Comparison of ENCODE assay signal across 20 cellular contexts in genomic region chr2:69531186-69531585, GRCh38.
"Had no signal": no experiment of that assay in that cellular context is flagged by ENCODE, and none has a peak within 500 bp of the region (broad histone marks: within the 10 kb centered on the region; RNA-seq: fewer than 3 reads in every experiment).

No MANE protein-coding gene starts in this region.

- H3K9me3 Mint-ChIP-seq: neural progenitor cell had no signal

- H3K4me1 ChIP-seq: suprapubic skin, vagina had no signal

- H3K27me3 ChIP-seq: esophagus muscularis mucosa, gastroesophageal sphincter, neural progenitor cell, ovary, right atrium auricular region, suprapubic skin, thyroid gland, upper lobe of left lung, vagina had no signal

- H3K4me3 Mint-ChIP-seq: immature natural killer cell, neural progenitor cell had no signal

- ATAC-seq: gastroesophageal sphincter; left colon; left ventricle myocardium superior; naive thymus-derived CD8-positive, alpha-beta T cell; stimulated activated naive CD8-positive, alpha-beta T cell treated with anti-CD3 and anti-CD28 coated beads, Interleukin-15, Interleukin-2, amounts not matched to agents 100 U/mL and 50 U/mL, for 24 hours had no signal

- H3K4me1 Mint-ChIP-seq: neural progenitor cell had no signal

- DNase-seq: effector memory CD4-positive, alpha-beta T cell; glutamatergic neuron; immature natural killer cell; left colon; left ventricle myocardium superior; naive thymus-derived CD8-positive, alpha-beta T cell; nucleus accumbens; ovary; small intestine; stimulated activated CD4-positive, alpha-beta T cell treated with anti-CD3 and anti-CD28 coated beads, Interleukin-2, amount 100 ng/mL, for 48 hours; stimulated activated naive CD8-positive, alpha-beta T cell treated with anti-CD3 and anti-CD28 coated beads, Interleukin-15, Interleukin-2, amounts not matched to agents 100 U/mL and 50 U/mL, for 24 hours; upper lobe of left lung had no signal

- H3K36me3 ChIP-seq: neural progenitor cell, ovary had no signal

- H3K4me3 ChIP-seq: esophagus muscularis mucosa, gastroesophageal sphincter, neural progenitor cell, ovary, right atrium auricular region, suprapubic skin, thyroid gland, upper lobe of left lung, vagina had no signal

- H3K9me3 ChIP-seq: ovary, suprapubic skin, thyroid gland, vagina had no signal

- H3K27ac ChIP-seq: esophagus muscularis mucosa, gastroesophageal sphincter, neural progenitor cell, ovary, right atrium auricular region, suprapubic skin, thyroid gland, upper lobe of left lung, vagina had no signal

- H3K27me3 Mint-ChIP-seq: naive thymus-derived CD8-positive, alpha-beta T cell had no signal

- H3K27ac Mint-ChIP-seq: neural progenitor cell had no signal

- FAIRE-seq: endometrium, small intestine had no signal
